In the genomic region with DNA sequence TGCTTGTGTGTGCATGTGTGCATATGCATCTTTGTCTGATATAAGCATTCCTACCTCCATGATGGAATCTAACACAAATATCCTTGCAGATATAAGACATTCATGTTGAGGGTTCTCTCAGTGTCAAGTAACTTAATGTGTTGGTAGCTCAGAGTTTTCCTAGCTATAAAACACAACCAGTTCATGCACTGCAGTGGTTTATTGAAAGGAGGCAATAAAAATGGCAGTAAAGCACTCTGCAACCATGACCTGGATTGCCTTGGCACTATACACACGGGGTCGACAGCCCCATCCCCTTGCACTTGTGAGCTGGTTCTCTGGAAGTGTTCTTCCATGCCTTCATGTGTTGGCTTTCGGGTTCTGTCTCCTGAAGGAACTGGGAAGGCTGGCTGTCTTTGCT, we compare ENCODE assay signal across 21 cellular contexts. TPM values are rescaled to one million over a fixed set of nuclear protein-coding genes. Genes with fewer than 3 reads are reported as not detected.
"Had no signal": no experiment of that assay in that cellular context is flagged by ENCODE, and none has a peak within 500 bp of the region (broad histone marks: within the 10 kb centered on the region; RNA-seq: fewer than 3 reads in every experiment).

No MANE protein-coding gene starts in this region.

- FAIRE-seq: endothelial cell of umbilical vein, urothelium cell line had no signal

- H3K9me3 ChIP-seq: tibial artery had no signal

- H3K36me3 Mint-ChIP-seq: activated naive CD4-positive, alpha-beta T cell treated with anti-CD3 and anti-CD28 coated beads, Interleukin-2, amount 50 U/mL, for 24 hours; naive B cell had no signal

- H3K27ac Mint-ChIP-seq: activated CD4-positive, alpha-beta T cell treated with anti-CD3 and anti-CD28 coated beads, Interleukin-2, amount 10 ng/mL, durations not matched to agents 7 days and 5 days; activated CD8-positive, alpha-beta T cell treated with anti-CD3 and anti-CD28 coated beads, Interleukin-2, amount 10 ng/mL, durations not matched to agents 7 days and 5 days; activated naive CD4-positive, alpha-beta T cell treated with anti-CD3 and anti-CD28 coated beads, Interleukin-2, amount 50 U/mL, for 24 hours; activated T-helper 1 cell treated with anti-CD3 and anti-CD28 coated beads, Interleukin-12 subunit alpha, Interleukin-12 subunit beta, Interleukin-2, Interleukin-4 antibody, amounts not matched to agents 30 ng/mL and 10 ng/mL and 1 ng/mL, durations not matched to agents 14 hours and 24 hours and 36 hours had no signal

- H3K4me3 Mint-ChIP-seq: activated CD4-positive, alpha-beta T cell treated with anti-CD3 and anti-CD28 coated beads, Interleukin-2, amount 10 ng/mL, durations not matched to agents 7 days and 5 days; activated CD8-positive, alpha-beta T cell treated with anti-CD3 and anti-CD28 coated beads, Interleukin-2, amount 10 ng/mL, durations not matched to agents 7 days and 5 days; activated naive CD4-positive, alpha-beta T cell treated with anti-CD3 and anti-CD28 coated beads, Interleukin-2, amount 50 U/mL, for 24 hours; activated T-helper 1 cell treated with anti-CD3 and anti-CD28 coated beads, Interleukin-12 subunit alpha, Interleukin-12 subunit beta, Interleukin-2, Interleukin-4 antibody, amounts not matched to agents 30 ng/mL and 10 ng/mL and 1 ng/mL, durations not matched to agents 14 hours and 24 hours and 36 hours; naive B cell had no signal

- H3K4me3 ChIP-seq: hepatocyte, tibial artery had no signal

- H3K27me3 ChIP-seq: brain microvascular endothelial cell, hepatocyte, tibial artery had no signal

- H3K79me2 ChIP-seq: hepatocyte had no signal

- H2AFZ ChIP-seq: hepatocyte had no signal

- H3K4me1 Mint-ChIP-seq: activated CD4-positive, alpha-beta T cell treated with anti-CD3 and anti-CD28 coated beads, Interleukin-2, amount 10 ng/mL, durations not matched to agents 7 days and 5 days; activated naive CD4-positive, alpha-beta T cell treated with anti-CD3 and anti-CD28 coated beads, Interleukin-2, amount 50 U/mL, for 24 hours had no signal

- H3K36me3 ChIP-seq: brain microvascular endothelial cell, tibial artery had no signal

- H3K4me2 ChIP-seq: hepatocyte had no signal

- H3K27ac ChIP-seq: brain microvascular endothelial cell, VCaP had no signal

- ATAC-seq: activated CD8-positive, alpha-beta T cell treated with anti-CD3 and anti-CD28 coated beads, Interleukin-2, amount 10 ng/mL, durations not matched to agents 7 days and 5 days; esophagus mucosa; stimulated activated naive CD8-positive, alpha-beta T cell treated with anti-CD3 and anti-CD28 coated beads, Interleukin-15, Interleukin-2, amounts not matched to agents 100 U/mL and 50 U/mL, for 24 hours had no signal

- DNase-seq: activated CD4-positive, alpha-beta T cell treated with anti-CD3 and anti-CD28 coated beads, Interleukin-2, amount 10 ng/mL, durations not matched to agents 7 days and 5 days; activated CD4-positive, CD25-positive, alpha-beta regulatory T cell treated with anti-CD3 and anti-CD28 coated beads, Interleukin-2, amount 50 U/mL, for 72 hours; activated CD8-positive, alpha-beta T cell treated with anti-CD3 and anti-CD28 coated beads, Interleukin-2, amount 10 ng/mL, durations not matched to agents 7 days and 5 days; activated gamma-delta T cell; brain microvascular endothelial cell; central memory CD4-positive, alpha-beta T cell; effector memory CD4-positive, alpha-beta T cell; foreskin melanocyte; glutamatergic neuron; naive B cell; stimulated activated CD4-positive, alpha-beta T cell treated with anti-CD3 and anti-CD28 coated beads, Interleukin-4, amount 100 ng/mL, for 4 hours; stimulated activated naive CD8-positive, alpha-beta T cell treated with anti-CD3 and anti-CD28 coated beads, Interleukin-15, Interleukin-2, amounts not matched to agents 100 U/mL and 50 U/mL, for 24 hours had no signal

- H3K9me3 Mint-ChIP-seq: activated CD4-positive, alpha-beta T cell treated with anti-CD3 and anti-CD28 coated beads, Interleukin-2, amount 10 ng/mL, durations not matched to agents 7 days and 5 days; activated naive CD4-positive, alpha-beta T cell treated with anti-CD3 and anti-CD28 coated beads, Interleukin-2, amount 50 U/mL, for 24 hours; activated T-helper 1 cell treated with anti-CD3 and anti-CD28 coated beads, Interleukin-12 subunit alpha, Interleukin-12 subunit beta, Interleukin-2, Interleukin-4 antibody, amounts not matched to agents 30 ng/mL and 10 ng/mL and 1 ng/mL, durations not matched to agents 14 hours and 24 hours and 36 hours had no signal

RNA-seq across cellular contexts. Expression of a gene that starts 38.9 kb away (rescaled TPM):
- total RNA-seq: activated CD4-positive, alpha-beta T cell treated with anti-CD3 and anti-CD28 coated beads, Interleukin-2, amount 10 ng/mL, durations not matched to agents 7 days and 5 days; activated CD8-positive, alpha-beta T cell treated with anti-CD3 and anti-CD28 coated beads, Interleukin-2, amount 10 ng/mL, durations not matched to agents 7 days and 5 days; activated T-helper 1 cell treated with anti-CD3 and anti-CD28 coated beads, Interleukin-12 subunit alpha, Interleukin-12 subunit beta, Interleukin-2, Interleukin-4 antibody, amounts not matched to agents 30 ng/mL and 10 ng/mL and 1 ng/mL, durations not matched to agents 14 hours and 24 hours and 36 hours; T-helper 2 cell treated with Interferon-gamma antibody and Interleukin-4, amounts not matched to agents 100 ng/mL and 5 ng/mL, for 36 hours had no signal
- polyA plus RNA-seq: endothelial cell of umbilical vein had no signal
